Comparison of ENCODE assay signal across 9 cellular contexts in the genomic region with DNA sequence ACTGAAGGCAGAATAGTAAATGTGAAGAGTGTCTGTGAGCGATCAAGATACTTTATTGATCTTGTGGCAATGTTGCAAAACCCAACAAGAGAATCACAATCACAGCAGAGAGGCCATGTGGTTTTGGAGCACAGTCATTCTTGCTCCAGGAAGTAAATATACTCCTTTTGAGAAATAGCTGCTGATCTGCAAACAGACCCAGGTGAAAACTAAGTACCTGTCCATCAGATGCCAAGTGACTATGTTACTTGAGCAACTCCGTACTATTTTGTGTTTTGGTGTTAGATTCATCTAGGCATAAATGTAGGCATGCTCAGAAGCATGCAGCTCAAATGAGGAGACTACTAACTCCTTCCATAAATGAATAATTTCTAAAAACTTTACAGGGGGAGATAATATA.
"Had no signal": no experiment of that assay in that cellular context is flagged by ENCODE, and none has a peak within 500 bp of the region (broad histone marks: within the 10 kb centered on the region; RNA-seq: fewer than 3 reads in every experiment).

No MANE protein-coding gene starts in this region.

- H3K4me1 Mint-ChIP-seq: GM23338, H9 had no signal

- ATAC-seq: GM23338, K562 had no signal

- H3K4me2 ChIP-seq: GM23338 had no signal

- FAIRE-seq: H1, H54, HTR-8/SVneo, K562 had no signal

- H3K4me3 ChIP-seq: GM23338, K562 had no signal

- H3K27ac Mint-ChIP-seq: GM23338, H9 had no signal

- H3K9me3 Mint-ChIP-seq: GM23338 had no signal

- H3K4me3 Mint-ChIP-seq: GM23338, H9 had no signal

- H2AFZ ChIP-seq: GM23338 had no signal

- DNase-seq: H9, HCEC 1CT, IMR-90, KG1 had no signal
